ENCODE assay signal across 1 cellular context in genomic region chr3:45426161-45426560, GRCh38.
TF ChIP-seq lines count a peak whose summit lies in the region.

No MANE protein-coding gene starts in this region.

TF ChIP-seq in WTC11, 78 proteins besides CTCF, POLR2A, EP300 and RAD21 (continued from another document):
- TF ChIP-seq E2F4 (CRISPR knock-in tag; IDR thresholded peaks at IDR 0.05; ENCODE audit: borderline replicate concordance, low read depth) (no peak), TCF7 (CRISPR knock-in tag; IDR thresholded peaks at IDR 0.05; ENCODE audit: low read depth) (no peak), E2F5 (CRISPR knock-in tag; IDR thresholded peaks at IDR 0.05) (no peak), NFYB (CRISPR knock-in tag; conservative IDR thresholded peaks at IDR 0.05; ENCODE audit: low read depth) (no peak)
TF ChIP-seq in WTC11: peak in this region for 0.
